ENCODE assay signal across 7 cellular contexts in the genomic region with DNA sequence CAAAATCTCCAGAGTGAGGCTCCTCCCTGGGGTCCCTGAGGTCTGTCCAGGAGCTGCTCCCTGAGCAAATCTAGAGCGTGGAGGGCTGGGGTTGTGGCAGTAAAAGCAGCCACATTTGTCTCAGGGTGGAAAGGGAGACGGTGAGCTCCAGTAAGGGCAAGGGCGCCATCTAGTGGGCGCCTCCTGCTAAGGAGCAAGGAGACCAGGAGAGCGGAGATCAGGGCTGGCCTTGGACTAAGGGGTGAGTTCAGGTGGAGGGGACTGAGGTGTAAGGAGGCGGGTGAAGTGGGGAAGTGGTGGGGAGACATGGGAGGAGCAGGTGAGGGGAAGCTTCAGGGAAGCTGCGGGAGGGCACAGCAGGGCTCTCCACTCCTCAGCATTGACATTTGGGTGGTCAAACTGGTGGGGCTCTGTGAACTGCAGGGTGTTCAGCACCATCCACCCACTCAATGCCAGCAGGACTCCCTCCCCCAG. TPM values are rescaled to one million over a fixed set of nuclear protein-coding genes. Genes with fewer than 3 reads are reported as not detected.
A peak's percentile ranks its signal among the peaks of the same experiment; 100 is the strongest.
DNase-seq lines count a peak whose midpoint lies in the region; ATAC-seq, FAIRE-seq and TF ChIP-seq lines count a peak whose summit lies in the region.

No MANE protein-coding gene starts in this region.

- ATAC-seq in GM18873 (IDR thresholded peaks at IDR 0.05; ENCODE audit: low FRiP score, unreplicated experiment): no peak

- peak; percentile 90 for FAIRE-seq in GM12892 (lab: Jason Lieb, UNC)

- TF ChIP-seq POLR2A in GM12892 (IDR thresholded peaks at IDR 0.05; ENCODE audit: low read depth, low read length): peak; percentile 32; the same call in 1 of the 2 replicates

- DNase-seq in GM12892 (ENCODE audit: insufficient read length) (peak; percentile 53), NCI-H1694 (lab: John Stamatoyannopoulos, UW) (peak; percentile 52), T-helper 22 cell (ENCODE audit: low read depth) (peak; percentile 64), anterior cingulate cortex (lab: John Stamatoyannopoulos, UW) (peak in 38 of 58 donors; percentile 2 to 81 (median 30)), hippocampal formation (lab: John Stamatoyannopoulos, UW) (peak; percentile 21 to 23), smooth muscle cell of the brain vasculature (ENCODE audit: low read depth, low spot score) (peak; percentile 33)

RNA-seq across cellular contexts. Expression of a gene that starts 5.3 kb away (rescaled TPM):
- polyA plus RNA-seq in GM12892 (2012; ENCODE audit: missing spikeins): 21.8 TPM

RNA-seq across cellular contexts. Expression of a gene that starts 56.2 kb away (rescaled TPM):
- not detected for polyA plus RNA-seq in GM12892 (2012; ENCODE audit: missing spikeins)
